In the genomic region with DNA sequence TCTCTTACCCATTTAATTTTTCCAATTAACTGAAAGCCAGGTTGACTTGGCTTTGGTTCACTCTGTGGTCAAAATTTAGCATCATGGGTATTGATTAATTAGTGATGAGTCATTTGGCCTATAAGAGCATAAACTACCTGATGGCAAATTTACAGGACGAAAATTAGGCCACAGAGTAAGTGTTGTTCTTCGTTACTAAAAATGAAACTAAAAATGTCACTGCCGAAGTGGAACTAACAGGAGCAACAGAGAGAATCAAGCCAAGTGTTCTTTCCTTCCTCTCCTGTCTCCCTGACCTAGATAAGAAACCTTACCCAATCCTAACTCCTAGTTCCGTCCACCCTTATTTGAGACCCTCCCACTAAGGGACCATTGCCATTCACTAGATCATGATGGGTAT, we compare ENCODE assay signal across 9 cellular contexts.
DNase-seq lines count a peak whose midpoint lies in the region; ATAC-seq and TF ChIP-seq lines count a peak whose summit lies in the region.
"Had no signal": no experiment of that assay in that cellular context is flagged by ENCODE, and none has a peak within 500 bp of the region (broad histone marks: within the 10 kb centered on the region; RNA-seq: fewer than 3 reads in every experiment).

No MANE protein-coding gene starts in this region.

- no peak overlapping the region for H3K9ac ChIP-seq in smooth muscle cell (ENCODE audit: low read depth)

- no peaks in the 10 kb centered on the region for H3K27me3 ChIP-seq in right atrium auricular region
- H3K27me3 ChIP-seq in smooth muscle cell (ENCODE audit: low read depth), result no peaks in the 10 kb centered on the region

- H3K9me3 Mint-ChIP-seq in activated CD8-positive, alpha-beta memory T cell treated with anti-CD3 and anti-CD28 coated beads, Interleukin-2, amount 10 ng/mL, durations not matched to agents 7 days and 5 days (ENCODE audit: low read depth), result no peaks in the 10 kb centered on the region

- 88% methylated on average over 4 of the region's 4 CpGs for WGBS in smooth muscle cell (ENCODE audit: low lambda C conversion rate)

- peak overlapping the region in 1 of 2 donors; percentile 7 for H3K27ac ChIP-seq in right atrium auricular region
- no peak overlapping the region for H3K27ac ChIP-seq in smooth muscle cell (ENCODE audit: low read depth)
- H3K27ac ChIP-seq: C4-2B had no signal

- peak overlapping the region; percentile 84 for H3K27ac Mint-ChIP-seq in activated CD8-positive, alpha-beta memory T cell treated with anti-CD3 and anti-CD28 coated beads, Interleukin-2, amount 10 ng/mL, durations not matched to agents 7 days and 5 days

- CTCF ChIA-PET in activated CD8-positive, alpha-beta memory T cell treated with anti-CD3 and anti-CD28 coated beads, Interleukin-2, amount 10 ng/mL, durations not matched to agents 7 days and 5 days (lab: Charles Lee), result no interaction called here

- H3K4me1 ChIP-seq in right atrium auricular region (peaks cover 0 to 6% of the 10 kb centered on the region in 2 donors), smooth muscle cell (ENCODE audit: low read depth) (no peaks in the 10 kb centered on the region)

- H3K4me3 ChIP-seq in right atrium auricular region (peak overlapping the region; percentile 15 to 26), smooth muscle cell (no peak overlapping the region)

- H3F3A ChIP-seq in smooth muscle cell (ENCODE audit: low read depth), result no peaks in the 10 kb centered on the region

- H4K20me1 ChIP-seq in smooth muscle cell (ENCODE audit: low read depth), result no peaks in the 10 kb centered on the region

- peak overlapping the region; percentile 76 for H3K4me3 Mint-ChIP-seq in activated CD8-positive, alpha-beta memory T cell treated with anti-CD3 and anti-CD28 coated beads, Interleukin-2, amount 10 ng/mL, durations not matched to agents 7 days and 5 days

- H3K36me3 ChIP-seq in right atrium auricular region (no peaks in the 10 kb centered on the region), smooth muscle cell (ENCODE audit: low read depth) (no peaks in the 10 kb centered on the region)

- H3K79me2 ChIP-seq in smooth muscle cell (ENCODE audit: low read depth), result no peaks in the 10 kb centered on the region

- no peak overlapping the region for H2AFZ ChIP-seq in smooth muscle cell (ENCODE audit: low read depth)

- peaks cover 3% of the 10 kb centered on the region for H3K27me3 Mint-ChIP-seq in activated CD8-positive, alpha-beta memory T cell treated with anti-CD3 and anti-CD28 coated beads, Interleukin-2, amount 10 ng/mL, durations not matched to agents 7 days and 5 days

- TF ChIP-seq CTCF in right atrium auricular region (IDR thresholded peaks at IDR 0.05) (no peak), smooth muscle cell (IDR thresholded peaks at IDR 0.05; ENCODE audit: borderline replicate concordance, insufficient read depth, poor library complexity, severe bottlenecking) (no peak)

- no peaks in the 10 kb centered on the region for H3K36me3 Mint-ChIP-seq in activated CD8-positive, alpha-beta memory T cell treated with anti-CD3 and anti-CD28 coated beads, Interleukin-2, amount 10 ng/mL, durations not matched to agents 7 days and 5 days

- no peak for DNase-seq in activated CD8-positive, alpha-beta memory T cell treated with anti-CD3 and anti-CD28 coated beads, Interleukin-2, amount 10 ng/mL, durations not matched to agents 7 days and 5 days
- no peak for DNase-seq in activated CD8-positive, alpha-beta memory T cell treated with anti-CD3 and anti-CD28 coated beads, Interleukin-2, amount 50 U/mL, for 48 hours
- DNase-seq in SKM-1 treated with dmso at 0.1 percent for 144 hours (lab: John Stamatoyannopoulos, UW; ENCODE audit: unreplicated experiment), result peak; percentile 65
- no peak for DNase-seq in right atrium auricular region (ENCODE audit: low spot score)
- no peak for DNase-seq in kidney glomerular epithelial cell (lab: John Stamatoyannopoulos, UW)
- DNase-seq in smooth muscle cell (lab: John Stamatoyannopoulos, UW; ENCODE audit: unreplicated experiment), result no peak
- DNase-seq in GM03348 (ENCODE audit: low spot score), result no peak

- peaks cover 20% of the 10 kb centered on the region for H3K4me1 Mint-ChIP-seq in activated CD8-positive, alpha-beta memory T cell treated with anti-CD3 and anti-CD28 coated beads, Interleukin-2, amount 10 ng/mL, durations not matched to agents 7 days and 5 days

- H3K9me3 ChIP-seq in right atrium auricular region, result no peaks in the 10 kb centered on the region
- H3K9me3 ChIP-seq in smooth muscle cell (replicated peaks; ENCODE audit: low read depth), result no peaks in the 10 kb centered on the region

- ATAC-seq in activated CD8-positive, alpha-beta memory T cell treated with anti-CD3 and anti-CD28 coated beads, Interleukin-2, amount 10 ng/mL, durations not matched to agents 7 days and 5 days, result peak; percentile 84
- ATAC-seq in HG03060 (IDR thresholded peaks at IDR 0.05; ENCODE audit: low read depth, unreplicated experiment), result peak; percentile 93

- no peak overlapping the region for H3K4me2 ChIP-seq in smooth muscle cell
